ENCODE assay signal across 8 cellular contexts in the genomic region with DNA sequence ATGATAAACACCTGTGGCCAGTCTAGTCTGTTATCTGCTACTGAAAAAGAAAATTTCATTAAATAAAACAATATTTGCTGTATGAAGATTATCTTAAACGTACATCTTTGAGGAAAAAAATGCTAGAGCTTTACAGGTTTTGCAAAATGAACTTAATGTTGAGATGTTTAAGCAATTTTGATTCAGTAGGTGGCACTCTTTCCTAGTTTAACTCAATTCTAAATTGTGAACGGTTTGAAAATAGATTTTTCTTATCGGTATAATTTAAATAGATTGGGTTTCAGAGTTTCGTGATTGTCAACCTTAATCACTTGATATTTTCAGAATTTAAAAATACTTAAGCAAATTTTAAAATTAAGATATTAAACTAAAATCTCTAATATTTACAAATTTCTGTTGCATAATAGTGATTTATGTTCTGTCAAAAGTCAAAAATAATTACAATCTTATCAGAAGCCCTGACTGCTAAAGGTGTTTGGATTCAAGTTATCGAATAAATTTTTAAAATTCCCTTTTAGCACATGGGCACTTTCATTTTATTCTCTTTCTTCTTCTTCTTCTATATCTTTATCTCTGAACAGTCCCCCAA. TPM values are rescaled to one million over a fixed set of nuclear protein-coding genes. Genes with fewer than 3 reads are reported as not detected.
DNase-seq lines count a peak whose midpoint lies in the region; ATAC-seq and TF ChIP-seq lines count a peak whose summit lies in the region.

No MANE protein-coding gene starts in this region.

- H3K36me3 ChIP-seq in SJCRH30 (no peaks in the 10 kb centered on the region), esophagus muscularis mucosa (no peaks in the 10 kb centered on the region)

- no peaks in the 10 kb centered on the region for H3K36me3 Mint-ChIP-seq in progenitor cell of endocrine pancreas (ENCODE audit: insufficient read depth)

- TF ChIP-seq CTCF in esophagus muscularis mucosa (IDR thresholded peaks at IDR 0.05) (peak; percentile 48 to 59 (median 54)), progenitor cell of endocrine pancreas (IDR thresholded peaks at IDR 0.05; ENCODE audit: unreplicated experiment) (peak; percentile 64)

- H3K27ac Mint-ChIP-seq in progenitor cell of endocrine pancreas, result no peak overlapping the region

- H3K9me3 ChIP-seq in SJCRH30 (replicated peaks) (no peaks in the 10 kb centered on the region), esophagus muscularis mucosa (no peaks in the 10 kb centered on the region)

- no peak overlapping the region for H3K4me3 ChIP-seq in Jurkat, Clone E6-1 (ENCODE audit: low read length)
- peak overlapping the region; percentile 16; the same call in 1 of the 2 replicates for H3K4me3 ChIP-seq in SJCRH30
- H3K4me3 ChIP-seq in esophagus muscularis mucosa, result no peak overlapping the region

- TF ChIP-seq EP300 in esophagus muscularis mucosa (IDR thresholded peaks at IDR 0.05), result no peak

- no peaks in the 10 kb centered on the region for H3K27me3 ChIP-seq in SJCRH30
- H3K27me3 ChIP-seq in esophagus muscularis mucosa, result no peaks in the 10 kb centered on the region

- H3K27me3 Mint-ChIP-seq in progenitor cell of endocrine pancreas, result peaks cover 13% of the 10 kb centered on the region

- H3K27ac ChIP-seq in SJCRH30, result no peak overlapping the region
- H3K27ac ChIP-seq in esophagus muscularis mucosa (replicated peaks in 1 of 4), result no peak overlapping the region

- H3K4me1 Mint-ChIP-seq in progenitor cell of endocrine pancreas (ENCODE audit: low read depth), result no peaks in the 10 kb centered on the region

- 8% methylated on average over 5 of the region's 5 CpGs for WGBS in esophagus muscularis mucosa

- DNase-seq in COR-L47 (lab: John Stamatoyannopoulos, UW) (peak; percentile 17), SJCRH30 (peak in 1 of 2 experiments; percentile 48), esophagus muscularis mucosa (ENCODE audit: extremely low spot score) (no peak), progenitor cell of endocrine pancreas (ENCODE audit: low spot score, unreplicated experiment) (no peak)
- peak; percentile 65 for DNase-seq in Jurkat, Clone E6-1 (ENCODE audit: low read depth, low spot score)
- no peak for DNase-seq in activated CD4-positive, alpha-beta T cell treated with anti-CD3 and anti-CD28 coated beads for 4 hours
- no peak for DNase-seq in stimulated activated CD4-positive, alpha-beta T cell treated with anti-CD3 and anti-CD28 coated beads, Interleukin-4, amount 100 ng/mL, for 24 hours

- no peak for TF ChIP-seq POLR2A in esophagus muscularis mucosa (IDR thresholded peaks at IDR 0.05; ENCODE audit: low read depth)

- ATAC-seq in HG03135 (IDR thresholded peaks at IDR 0.05; ENCODE audit: unreplicated experiment), result no peak

- H3K9me3 Mint-ChIP-seq in progenitor cell of endocrine pancreas (ENCODE audit: low read depth), result no peaks in the 10 kb centered on the region

- peaks cover 4% of the 10 kb centered on the region; the same call in 1 of the 2 replicates for H3K4me1 ChIP-seq in SJCRH30
- peaks cover 0 to 12% (median 5%) of the 10 kb centered on the region in 4 donors for H3K4me1 ChIP-seq in esophagus muscularis mucosa

- intact Hi-C loops in esophagus muscularis mucosa (cut with DNase I), result loop anchor here (10.0 kb wide), 2 partner anchors 46 to 384 kb away; partner anchors contain the start of gene SLTM

- H3K4me3 Mint-ChIP-seq in progenitor cell of endocrine pancreas (ENCODE audit: low read depth), result no peak overlapping the region

RNA-seq across cellular contexts. Expression of gene RNF111, which starts 7.0 kb away (rescaled TPM):
- polyA plus RNA-seq in Jurkat, Clone E6-1 (2012; ENCODE audit: insufficient read depth, insufficient read length), result 18.4 TPM
- 27.2 and 30.1 TPM in 2 replicates for total RNA-seq in SJCRH30 (2014; rRNA removed; shearing (Covaris generic))
- total RNA-seq in esophagus muscularis mucosa, result 10 to 100 TPM; 14.1 to 19.9 (median 18.4) TPM
- 39.0 and 40.1 TPM in 2 replicates for total RNA-seq in progenitor cell of endocrine pancreas

RNA-seq across cellular contexts. Expression of gene SLTM, which starts 47.0 kb away (rescaled TPM):
- 127 TPM for polyA plus RNA-seq in Jurkat, Clone E6-1 (2012; ENCODE audit: insufficient read depth, insufficient read length)
- 105 and 131 TPM in 2 replicates for total RNA-seq in SJCRH30 (2014; rRNA removed; shearing (Covaris generic))
- total RNA-seq in esophagus muscularis mucosa, result 10 to 100 TPM; 69.1 to 88.5 (median 76.3) TPM
- total RNA-seq in progenitor cell of endocrine pancreas, result 144 and 151 TPM in 2 replicates

Comparison
In these comparisons a context has a peak if more than half of its experiments do, and no peak if none do; other contexts are left out.
1. DNase-seq: peak in COR-L47 (single experiment) and Jurkat, Clone E6-1 (single experiment); none in esophagus muscularis mucosa (single experiment), progenitor cell of endocrine pancreas (single experiment), activated CD4-positive, alpha-beta T cell treated with anti-CD3 and anti-CD28 coated beads for 4 hours (0 of 2) and stimulated activated CD4-positive, alpha-beta T cell treated with anti-CD3 and anti-CD28 coated beads, Interleukin-4, amount 100 ng/mL, for 24 hours (single experiment).